Comparison of ENCODE assay signal across 8 cellular contexts in the genomic region with DNA sequence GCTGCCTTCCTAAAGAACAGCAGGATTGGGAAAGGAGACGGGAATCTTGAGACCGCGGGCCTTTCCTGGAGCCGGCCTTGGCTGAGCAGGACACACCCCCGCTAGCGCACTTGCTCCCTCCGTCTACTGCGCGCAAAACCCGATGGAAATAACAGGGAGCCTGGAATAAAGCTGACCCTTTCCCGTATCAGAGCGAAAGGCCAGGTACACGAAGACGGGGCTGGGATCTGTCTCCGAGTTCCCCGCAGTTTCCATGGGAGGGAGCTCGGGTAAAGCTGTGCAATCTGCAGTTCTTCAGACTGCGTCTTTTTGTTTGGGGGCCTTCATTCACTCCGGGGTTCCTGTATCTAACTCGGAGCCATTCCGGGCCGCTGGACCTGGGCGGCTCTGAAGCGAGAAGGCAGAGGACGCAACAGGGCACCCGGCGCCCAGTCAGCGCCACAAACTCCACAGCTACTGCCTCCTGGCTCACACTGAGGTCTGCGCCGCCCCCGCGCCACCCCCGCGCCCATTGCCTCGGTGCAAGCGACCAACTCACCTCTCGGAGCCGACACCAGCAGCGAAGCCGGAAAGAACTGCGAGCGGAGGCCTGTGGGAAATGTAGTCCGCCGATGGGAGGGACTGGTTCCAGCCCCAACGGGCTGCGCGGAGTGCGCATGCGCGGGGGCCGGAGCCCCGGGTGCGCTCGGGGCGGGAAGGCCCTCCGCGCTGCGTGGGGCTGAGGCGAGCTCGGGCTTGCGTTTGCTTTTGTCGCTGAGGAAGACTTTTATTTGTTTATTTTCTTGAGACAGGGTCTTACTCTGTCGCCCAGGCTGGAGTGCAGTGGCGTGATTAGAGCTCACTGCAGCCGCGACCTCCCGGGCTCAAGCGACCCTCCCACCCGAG. TPM values are rescaled to one million over a fixed set of nuclear protein-coding genes. Genes with fewer than 3 reads are reported as not detected.
DNase-seq lines count a peak whose midpoint lies in the region; ATAC-seq and TF ChIP-seq lines count a peak whose summit lies in the region.

A gene (minus strand): TSS at position 577 of the 885 bp plus-strand sequence. CDS start 11,309 bp downstream, outside the sequence.

- H3K4me1 ChIP-seq in Peyer's patch (peaks cover 0 to 21% (median 4%) of the 10 kb centered on the region in 4 donors), fibroblast of lung (ENCODE audit: control insufficient read depth, extremely low read depth, insufficient read depth, low read length) (no peaks in the 10 kb centered on the region)

- H3K4me3 ChIP-seq in Peyer's patch (peak within 1 kb of the TSS; percentile 62 to 76 (median 70)), fibroblast of lung (replicated peaks in 1 of 4; ENCODE audit: control extremely low read depth in 1 of 4, insufficient read depth in 1 of 4, low read depth in 3 of 4, low read length in 4 of 4) (peak within 1 kb of the TSS; percentile 36 to 92 (median 59))

- DNase-seq in DMS79 (lab: John Stamatoyannopoulos, UW) = peak; percentile 84
- DNase-seq in KBM-7 = peak; percentile 95
- peak; percentile 93 to 98 (median 95) for DNase-seq in Peyer's patch
- peak; percentile 91 for DNase-seq in activated T-helper 1 cell treated with anti-CD3 and anti-CD28 coated beads, Interleukin-12 subunit alpha, Interleukin-12 subunit beta, Interleukin-2, Interleukin-4 antibody, amounts not matched to agents 30 ng/mL and 10 ng/mL and 1 ng/mL, durations not matched to agents 14 hours and 24 hours and 36 hours (ENCODE audit: low spot score)
- DNase-seq in fibroblast of lung (ENCODE audit: low read depth in 2 of 2) = peak; percentile 91 to 92
- peak; percentile 95 for DNase-seq in naive B cell
- DNase-seq in stimulated activated effector memory CD8-positive, alpha-beta T cell treated with anti-CD3 and anti-CD28 coated beads, Interleukin-12 subunit alpha, Interleukin-12 subunit beta, amount 100 ng/mL, for 72 hours (ENCODE audit: low spot score in 2 of 2) = peak; percentile 90 to 96

- H3K4me2 ChIP-seq in fibroblast of lung (ENCODE audit: extremely low read depth, insufficient read depth, low read length) = peak within 1 kb of the TSS; percentile 84

- no peaks in the 10 kb centered on the region for H4K20me1 ChIP-seq in fibroblast of lung (ENCODE audit: control insufficient read depth, extremely low read depth, insufficient read depth, low read length)

- H3K27me3 ChIP-seq in Peyer's patch = no peaks in the 10 kb centered on the region
- no peaks in the 10 kb centered on the region for H3K27me3 ChIP-seq in fibroblast of lung (ENCODE audit: control insufficient read depth, insufficient read depth, low read length)

- peaks cover 26% of the 10 kb centered on the region for H3K9me3 Mint-ChIP-seq in activated T-helper 1 cell treated with anti-CD3 and anti-CD28 coated beads, Interleukin-12 subunit alpha, Interleukin-12 subunit beta, Interleukin-2, Interleukin-4 antibody, amounts not matched to agents 30 ng/mL and 10 ng/mL and 1 ng/mL, durations not matched to agents 14 hours and 24 hours and 36 hours
- peaks cover 0 to 4% (median 0%) of the 10 kb centered on the region in 7 donors for H3K9me3 Mint-ChIP-seq in naive B cell
- peaks cover 6% of the 10 kb centered on the region for H3K9me3 Mint-ChIP-seq in stimulated activated effector memory CD8-positive, alpha-beta T cell treated with anti-CD3 and anti-CD28 coated beads, Interleukin-12 subunit alpha, Interleukin-12 subunit beta, amount 100 ng/mL, for 72 hours

- H3K4me3 Mint-ChIP-seq in activated T-helper 1 cell treated with anti-CD3 and anti-CD28 coated beads, Interleukin-12 subunit alpha, Interleukin-12 subunit beta, Interleukin-2, Interleukin-4 antibody, amounts not matched to agents 30 ng/mL and 10 ng/mL and 1 ng/mL, durations not matched to agents 14 hours and 24 hours and 36 hours = peak within 1 kb of the TSS; percentile 86
- peak within 1 kb of the TSS; percentile 96 to 100 (median 98) for H3K4me3 Mint-ChIP-seq in naive B cell
- peak within 1 kb of the TSS; percentile 91 for H3K4me3 Mint-ChIP-seq in stimulated activated effector memory CD8-positive, alpha-beta T cell treated with anti-CD3 and anti-CD28 coated beads, Interleukin-12 subunit alpha, Interleukin-12 subunit beta, amount 100 ng/mL, for 72 hours

- no peaks in the 10 kb centered on the region for H3K79me2 ChIP-seq in fibroblast of lung (ENCODE audit: control insufficient read depth, insufficient read depth, low read length)

- in situ Hi-C loops in KBM-7 (cut with MboI; ENCODE audit: low pct_unique_long_range_greater_than_20kb, low sequenced_read_pairs) = no loop called here

- no peaks in the 10 kb centered on the region for H3K27me3 Mint-ChIP-seq in activated T-helper 1 cell treated with anti-CD3 and anti-CD28 coated beads, Interleukin-12 subunit alpha, Interleukin-12 subunit beta, Interleukin-2, Interleukin-4 antibody, amounts not matched to agents 30 ng/mL and 10 ng/mL and 1 ng/mL, durations not matched to agents 14 hours and 24 hours and 36 hours (ENCODE audit: insufficient read depth)
- H3K27me3 Mint-ChIP-seq in naive B cell = no peaks in the 10 kb centered on the region

- peaks cover 13% of the 10 kb centered on the region for H3K4me1 Mint-ChIP-seq in activated T-helper 1 cell treated with anti-CD3 and anti-CD28 coated beads, Interleukin-12 subunit alpha, Interleukin-12 subunit beta, Interleukin-2, Interleukin-4 antibody, amounts not matched to agents 30 ng/mL and 10 ng/mL and 1 ng/mL, durations not matched to agents 14 hours and 24 hours and 36 hours (ENCODE audit: low read depth)
- peaks cover 7 to 30% (median 22%) of the 10 kb centered on the region in 3 donors for H3K4me1 Mint-ChIP-seq in naive B cell
- peaks cover 22% of the 10 kb centered on the region for H3K4me1 Mint-ChIP-seq in stimulated activated effector memory CD8-positive, alpha-beta T cell treated with anti-CD3 and anti-CD28 coated beads, Interleukin-12 subunit alpha, Interleukin-12 subunit beta, amount 100 ng/mL, for 72 hours

- H3K36me3 ChIP-seq in Peyer's patch (no peaks in the 10 kb centered on the region), fibroblast of lung (ENCODE audit: control insufficient read depth, insufficient read depth, low read length) (no peaks in the 10 kb centered on the region)

- H3K9me3 ChIP-seq in Peyer's patch (peaks cover 0 to 3% (median 0%) of the 10 kb centered on the region in 4 donors), fibroblast of lung (ENCODE audit: control insufficient read depth, insufficient read depth, low read depth, low read length) (no peaks in the 10 kb centered on the region)

- no peaks in the 10 kb centered on the region for H3K36me3 Mint-ChIP-seq in activated T-helper 1 cell treated with anti-CD3 and anti-CD28 coated beads, Interleukin-12 subunit alpha, Interleukin-12 subunit beta, Interleukin-2, Interleukin-4 antibody, amounts not matched to agents 30 ng/mL and 10 ng/mL and 1 ng/mL, durations not matched to agents 14 hours and 24 hours and 36 hours (ENCODE audit: low read depth)
- no peaks in the 10 kb centered on the region for H3K36me3 Mint-ChIP-seq in naive B cell
- H3K36me3 Mint-ChIP-seq in stimulated activated effector memory CD8-positive, alpha-beta T cell treated with anti-CD3 and anti-CD28 coated beads, Interleukin-12 subunit alpha, Interleukin-12 subunit beta, amount 100 ng/mL, for 72 hours = peaks cover 24% of the 10 kb centered on the region

- H3K27ac Mint-ChIP-seq in activated T-helper 1 cell treated with anti-CD3 and anti-CD28 coated beads, Interleukin-12 subunit alpha, Interleukin-12 subunit beta, Interleukin-2, Interleukin-4 antibody, amounts not matched to agents 30 ng/mL and 10 ng/mL and 1 ng/mL, durations not matched to agents 14 hours and 24 hours and 36 hours = peak within 1 kb of the TSS; percentile 73
- peak within 1 kb of the TSS; percentile 94 to 98 (median 96) for H3K27ac Mint-ChIP-seq in naive B cell
- H3K27ac Mint-ChIP-seq in stimulated activated effector memory CD8-positive, alpha-beta T cell treated with anti-CD3 and anti-CD28 coated beads, Interleukin-12 subunit alpha, Interleukin-12 subunit beta, amount 100 ng/mL, for 72 hours = peak within 1 kb of the TSS; percentile 97

- peak within 1 kb of the TSS; percentile 79 to 86 (median 83) for H3K27ac ChIP-seq in Peyer's patch
- peak within 1 kb of the TSS; percentile 67 for H3K27ac ChIP-seq in fibroblast of lung (ENCODE audit: insufficient read depth, low read length)

- TF ChIP-seq CTCF in Peyer's patch (IDR thresholded peaks at IDR 0.05) = peak in 3 of 6 experiments; percentile 8 to 36 (median 32)
- peak in 1 of 2 donors; percentile 37 for TF ChIP-seq CTCF in fibroblast of lung (conservative IDR thresholded peaks at IDR 0.05 in 1 of 2, IDR thresholded peaks at IDR 0.05 in 1 of 2; ENCODE audit: low read depth in 1 of 2, low read length in 2 of 2)

- peak within 1 kb of the TSS; percentile 90 for H2AFZ ChIP-seq in fibroblast of lung (ENCODE audit: low read length)

- peak; percentile 92 for ATAC-seq in GM21717 (IDR thresholded peaks at IDR 0.05; ENCODE audit: unreplicated experiment)
- ATAC-seq in naive B cell (ENCODE audit: low read depth in 2 of 2) = peak; percentile 96
- ATAC-seq in stimulated activated effector memory CD8-positive, alpha-beta T cell treated with anti-CD3 and anti-CD28 coated beads, Interleukin-12 subunit alpha, Interleukin-12 subunit beta, amount 100 ng/mL, for 72 hours = peak; percentile 99

- peak within 1 kb of the TSS; percentile 85 for H3K9ac ChIP-seq in fibroblast of lung (ENCODE audit: insufficient read depth, low read length)

- TF ChIP-seq POLR2A in Peyer's patch (IDR thresholded peaks at IDR 0.05) = peak; percentile 68 to 72

- intact Hi-C loops in activated T-helper 1 cell treated with anti-CD3 and anti-CD28 coated beads, Interleukin-12 subunit alpha, Interleukin-12 subunit beta, Interleukin-2, Interleukin-4 antibody, amounts not matched to agents 30 ng/mL and 10 ng/mL and 1 ng/mL, durations not matched to agents 14 hours and 24 hours and 36 hours (cut with micrococcal nuclease) = loop anchor here (1.0 to 10.0 kb wide), 15 partner anchors 39 to 992 kb away; a partner anchor contains a TSS

RNA-seq across cellular contexts. Expression of the gene that starts here (rescaled TPM):
- total RNA-seq in Peyer's patch = 10 to 100 TPM in 3 of 4 donors, 1 to 10 TPM in 1; 9.7 to 11.6 (median 11.1) TPM
- 0.83 and 1.7 TPM in 2 replicates for total RNA-seq in activated T-helper 1 cell treated with anti-CD3 and anti-CD28 coated beads, Interleukin-12 subunit alpha, Interleukin-12 subunit beta, Interleukin-2, Interleukin-4 antibody, amounts not matched to agents 30 ng/mL and 10 ng/mL and 1 ng/mL, durations not matched to agents 14 hours and 24 hours and 36 hours
- total RNA-seq in fibroblast of lung = 6.4 and 8.1 TPM in 2 replicates
- 0.88 and 1.2 TPM in 2 replicates for polyA plus RNA-seq in fibroblast of lung
- polyA plus RNA-seq in fibroblast of lung (2012) = 1.1 and 1.8 TPM in 2 replicates
- 0.43 and 0.59 TPM in 2 replicates for polyA minus RNA-seq in fibroblast of lung (ENCODE audit: low replicate concordance)
- 10 to 100 TPM in 1 of 6 donors, 1 to 10 TPM in 5; 2.9 to 11.6 (median 5.2) TPM for polyA plus RNA-seq in naive B cell (ENCODE audit: low read depth in 6 of 6)

Comparison
In these comparisons a context has a peak if more than half of its experiments do, and no peak if none do; other contexts are left out.
1. Peak in every context shown above with its lines: DNase-seq, ATAC-seq, H3K4me3 ChIP-seq and H3K27ac ChIP-seq.